Comparison of ENCODE assay signal across 9 cellular contexts in genomic region chr1:206631085-206631509, GRCh38.
DNase-seq lines count a peak whose midpoint lies in the region; ATAC-seq and TF ChIP-seq lines count a peak whose summit lies in the region.
"Had no signal": no experiment of that assay in that cellular context is flagged by ENCODE, and none has a peak within 500 bp of the region (broad histone marks: within the 10 kb centered on the region; RNA-seq: fewer than 3 reads in every experiment).

No MANE protein-coding gene starts in this region.

- H4K20me1 ChIP-seq in Loucy (ENCODE audit: insufficient read depth, low read length, poor library complexity, severe bottlenecking), result peaks cover under 1% of the 10 kb centered on the region
- H4K20me1 ChIP-seq in OCI-LY3 (ENCODE audit: insufficient read depth, low read length), result no peaks in the 10 kb centered on the region

- H3K9ac ChIP-seq in Loucy (ENCODE audit: low read depth, low read length, poor library complexity, severe bottlenecking) (no peak overlapping the region), OCI-LY3 (ENCODE audit: low read length) (no peak overlapping the region)
- H3K9ac ChIP-seq: BLaER1 treated with 17β-estradiol and CSF1 and Interleukin-3, amounts not matched to agents 10 nM and 100 nM had no signal

- no peaks in the 10 kb centered on the region for H3K9me2 ChIP-seq in Loucy (replicated peaks; ENCODE audit: low read depth, low read length)

- peak; percentile 89 for DNase-seq in SIG-M5 treated with dmso at 0.1 percent for 504 hours (lab: John Stamatoyannopoulos, UW; ENCODE audit: unreplicated experiment)
- no peak for DNase-seq in SIG-M5 (lab: John Stamatoyannopoulos, UW)
- DNase-seq in T47D (ENCODE audit: low read depth in 1 of 2, low spot score in 1 of 2), result peak; percentile 57 to 91
- DNase-seq in left kidney (ENCODE audit: low read depth, low spot score), result peak; percentile 92
- no peak for DNase-seq in cerebellar nuclear complex (lab: John Stamatoyannopoulos, UW)

- H3K4me1 ChIP-seq in Loucy (ENCODE audit: insufficient read depth, low read length, poor library complexity, severe bottlenecking) (peaks cover 8% of the 10 kb centered on the region), OCI-LY3 (ENCODE audit: low read length) (peaks cover 17% of the 10 kb centered on the region)

- no peaks in the 10 kb centered on the region for H3K27me3 ChIP-seq in Loucy (ENCODE audit: insufficient read depth, low read length, poor library complexity, severe bottlenecking)
- H3K27me3 ChIP-seq in OCI-LY3 (ENCODE audit: low read depth, low read length), result peaks cover 31% of the 10 kb centered on the region
- H3K27me3 ChIP-seq: BLaER1 treated with 17β-estradiol and CSF1 and Interleukin-3, amounts not matched to agents 10 nM and 100 nM had no signal

- ATAC-seq in HG03354 (IDR thresholded peaks at IDR 0.05; ENCODE audit: poor library complexity, severe bottlenecking, unreplicated experiment), result no peak

- H3K9me3 ChIP-seq in Loucy (ENCODE audit: insufficient read depth, low read depth, low read length) (no peaks in the 10 kb centered on the region), OCI-LY3 (ENCODE audit: insufficient read depth, low read length) (no peaks in the 10 kb centered on the region)

- H3K4me3 ChIP-seq in Loucy (ENCODE audit: low read length, poor library complexity, severe bottlenecking) (no peak overlapping the region), OCI-LY3 (ENCODE audit: low read length) (0 out of 2 replicates have a peak overlapping the region, but pooled peaks have one; percentile 3)
- H3K4me3 ChIP-seq: BLaER1 treated with 17β-estradiol and CSF1 and Interleukin-3, amounts not matched to agents 10 nM and 100 nM had no signal

- in situ Hi-C loops in T47D (cut with HindIII; ENCODE audit: low pct_unique_long_range_greater_than_20kb, low sequenced_read_pairs), result no loop called here

- H3F3A ChIP-seq in Loucy (ENCODE audit: low read depth), result no peaks in the 10 kb centered on the region

- H3K4me2 ChIP-seq in Loucy (ENCODE audit: low read depth, low read length, poor library complexity, severe bottlenecking) (peak overlapping the region; percentile 16), OCI-LY3 (ENCODE audit: low read length) (peak overlapping the region; percentile 28)

- H3K36me3 ChIP-seq in Loucy (ENCODE audit: insufficient read depth, low read length) (no peaks in the 10 kb centered on the region), OCI-LY3 (replicated peaks; ENCODE audit: low read depth, low read length) (no peaks in the 10 kb centered on the region)
- H3K36me3 ChIP-seq: BLaER1 treated with 17β-estradiol and CSF1 and Interleukin-3, amounts not matched to agents 10 nM and 100 nM had no signal

- H2AFZ ChIP-seq in Loucy (ENCODE audit: low read length), result peak overlapping the region; percentile 77
- H2AFZ ChIP-seq in OCI-LY3 (ENCODE audit: low read depth, low read length), result peak overlapping the region; percentile 86

- TF ChIP-seq CTCF in Loucy (conservative IDR thresholded peaks at IDR 0.05; ENCODE audit: low read length) (peak; percentile 87), OCI-LY3 (IDR thresholded peaks at IDR 0.05; ENCODE audit: low read depth, low read length) (peak; percentile 95)

- H3K79me2 ChIP-seq in Loucy (ENCODE audit: insufficient read depth, low read length), result peaks cover 7% of the 10 kb centered on the region
- no peaks in the 10 kb centered on the region for H3K79me2 ChIP-seq in OCI-LY3 (ENCODE audit: low read length)

- no peak overlapping the region for H3K27ac ChIP-seq in OCI-LY3 (ENCODE audit: low read length)
- H3K27ac ChIP-seq: BLaER1 treated with 17β-estradiol and CSF1 and Interleukin-3, amounts not matched to agents 10 nM and 100 nM had no signal

Comparison
In these comparisons a context has a peak if more than half of its experiments do, and no peak if none do; other contexts are left out.
1. DNase-seq: peak in SIG-M5 treated with dmso at 0.1 percent for 504 hours (single experiment), T47D (2 of 2) and left kidney (single experiment); none in SIG-M5 (single experiment) and cerebellar nuclear complex (0 of 2).